Comparison of ENCODE assay signal across 17 cellular contexts in genomic region chr5:93274291-93274690, GRCh38.
DNase-seq lines count a peak whose midpoint lies in the region; ATAC-seq and TF ChIP-seq lines count a peak whose summit lies in the region.
"Had no signal": no experiment of that assay in that cellular context is flagged by ENCODE, and none has a peak within 500 bp of the region (broad histone marks: within the 10 kb centered on the region; RNA-seq: fewer than 3 reads in every experiment).

No MANE protein-coding gene starts in this region.

- H2BK120ac ChIP-seq in mesenchymal stem cell (ENCODE audit: low read depth, low read length): no peak overlapping the region

- H3K18ac ChIP-seq in mesenchymal stem cell (ENCODE audit: low read depth in 1 of 2, low read length in 2 of 2): no peak overlapping the region

- H3K4me3 ChIP-seq in AG09309 (ENCODE audit: control insufficient read depth, low read depth, low read length) (no peak overlapping the region), mesenchymal stem cell (ENCODE audit: insufficient read depth in 1 of 2, low read depth in 1 of 2, low read length in 2 of 2) (no peak overlapping the region), stomach (no peak overlapping the region)
- H3K4me3 ChIP-seq: adrenal gland, heart right ventricle, lung, ovary had no signal

- TF ChIP-seq CTCF in AG09309 (IDR thresholded peaks at IDR 0.05; ENCODE audit: control insufficient read depth, insufficient read depth, low read depth, low read length, missing control alignments) (no peak), stomach (IDR thresholded peaks at IDR 0.05) (no peak)

- TF ChIP-seq POLR2A in stomach (IDR thresholded peaks at IDR 0.05): no peak

- H3K9me3 ChIP-seq in mesenchymal stem cell (ENCODE audit: control insufficient read depth, low read length) (peaks cover 7% of the 10 kb centered on the region), stomach (no peaks in the 10 kb centered on the region)
- H3K9me3 ChIP-seq: adrenal gland, heart right ventricle, ovary had no signal

- H3K23ac ChIP-seq in mesenchymal stem cell (ENCODE audit: low read length in 2 of 2): no peak overlapping the region

- H3K27me3 ChIP-seq in mesenchymal stem cell (ENCODE audit: control insufficient read depth in 1 of 2, insufficient read depth in 1 of 2, low read length in 2 of 2) (no peaks in the 10 kb centered on the region), stomach (no peaks in the 10 kb centered on the region)
- H3K27me3 ChIP-seq: adrenal gland, heart right ventricle, ovary had no signal

- no peak overlapping the region for H3K9ac ChIP-seq in mesenchymal stem cell (ENCODE audit: low read length)

- H3K4me1 ChIP-seq in mesenchymal stem cell (ENCODE audit: control insufficient read depth, insufficient read depth, low read depth, low read length) (peaks cover 4% of the 10 kb centered on the region), stomach (no peaks in the 10 kb centered on the region)
- H3K4me1 ChIP-seq: adrenal gland, heart right ventricle had no signal

- peak overlapping the region in 1 of 2 experiments; percentile 92 for H2BK12ac ChIP-seq in mesenchymal stem cell (ENCODE audit: low read length in 2 of 2)

- H4K91ac ChIP-seq in mesenchymal stem cell (ENCODE audit: low read length): no peak overlapping the region

- peak; percentile 21 for DNase-seq in AG09309 (ENCODE audit: low read depth)
- DNase-seq in NCI-H226: peak; percentile 81
- peak; percentile 88 to 98 for DNase-seq in dermis microvascular lymphatic vessel endothelial cell (ENCODE audit: low read depth in 2 of 2)
- peak; percentile 69 for DNase-seq in mesenchymal stem cell
- DNase-seq in HUDEP-2 (lab: John Stamatoyannopoulos, UW; ENCODE audit: unreplicated experiment in 76 of 76): no peak
- no peak for DNase-seq in stomach
- DNase-seq: activated CD4-positive, alpha-beta T cell treated with anti-CD3 and anti-CD28 coated beads for 1 hour; adrenal gland; DMS53; endodermal cell; heart right ventricle; NCI-H2107; ovary; stimulated activated CD4-positive, alpha-beta T cell treated with anti-CD3 and anti-CD28 coated beads, Interleukin-2, amount 100 ng/mL, for 24 hours had no signal

- no peak overlapping the region for H2BK15ac ChIP-seq in mesenchymal stem cell (ENCODE audit: low read depth, poor library complexity, severe bottlenecking)

- H4K8ac ChIP-seq in mesenchymal stem cell (ENCODE audit: low read length): no peak overlapping the region

- H3K36me3 ChIP-seq in mesenchymal stem cell (ENCODE audit: control insufficient read depth in 1 of 2, insufficient read depth in 2 of 2, low read depth in 1 of 2, low read length in 2 of 2) (no peaks in the 10 kb centered on the region), stomach (no peaks in the 10 kb centered on the region)
- H3K36me3 ChIP-seq: adrenal gland, heart right ventricle, ovary had no signal

- H2BK5ac ChIP-seq in mesenchymal stem cell (ENCODE audit: low read depth, low read length, poor library complexity, severe bottlenecking): no peak overlapping the region

- no peak overlapping the region for H3K14ac ChIP-seq in mesenchymal stem cell (ENCODE audit: low read length in 2 of 2)

- WGBS in mesenchymal stem cell: 35% methylated on average over 5 of the region's 5 CpGs
- WGBS in stomach, 5 donors: 63 to 73% (median 67%) methylated on average over 5 of the region's 5 CpGs

- H3K4ac ChIP-seq in mesenchymal stem cell (ENCODE audit: low read depth in 1 of 2, low read length in 2 of 2): no peak overlapping the region

- intact Hi-C loops in stomach (cut with DNase I; ENCODE audit: low total_unique reads): no loop called here

- TF ChIP-seq EP300 in stomach (IDR thresholded peaks at IDR 0.05): no peak

- H3K27ac ChIP-seq in mesenchymal stem cell (ENCODE audit: low read length, poor library complexity, severe bottlenecking) (no peak overlapping the region), stomach (no peak overlapping the region)
- H3K27ac ChIP-seq: adrenal gland, heart right ventricle, ovary had no signal

- no peak overlapping the region for H3K4me2 ChIP-seq in mesenchymal stem cell (ENCODE audit: low read length, poor library complexity, severe bottlenecking)

- no peak for ATAC-seq in HG03139 (IDR thresholded peaks at IDR 0.05; ENCODE audit: unreplicated experiment)
- ATAC-seq in GM21390 (IDR thresholded peaks at IDR 0.05; ENCODE audit: unreplicated experiment): no peak

- H2AFZ ChIP-seq in mesenchymal stem cell (ENCODE audit: low read depth, low read length): no peak overlapping the region

- H2AK5ac ChIP-seq in mesenchymal stem cell (ENCODE audit: low read length, severe bottlenecking): no peak overlapping the region

- no peaks in the 10 kb centered on the region for H3K79me1 ChIP-seq in mesenchymal stem cell (replicated peaks; ENCODE audit: low read length, poor library complexity, severe bottlenecking)

Comparison
In these comparisons a context has a peak if more than half of its experiments do, and no peak if none do; other contexts are left out.
1. DNase-seq: peak in AG09309 (single experiment), NCI-H226 (single experiment), dermis microvascular lymphatic vessel endothelial cell (2 of 2) and mesenchymal stem cell (single experiment); none in HUDEP-2 (0 of 76) and stomach (single experiment).